In genomic region chr7:112572669-112573301, GRCh38 we compare ENCODE assay signal across 9 cellular contexts.
A peak's percentile ranks its signal among the peaks of the same experiment; 100 is the strongest.
DNase-seq lines count a peak whose midpoint lies in the region; ATAC-seq and TF ChIP-seq lines count a peak whose summit lies in the region.
"Had no signal": no experiment of that assay in that cellular context is flagged by ENCODE, and none has a peak within 500 bp of the region (broad histone marks: within the 10 kb centered on the region; RNA-seq: fewer than 3 reads in every experiment).

No MANE protein-coding gene starts in this region.

- no peak for TF ChIP-seq CTCF in VCaP (conservative IDR thresholded peaks at IDR 0.05)
- no peak for TF ChIP-seq CTCF in WERI-Rb-1 (IDR thresholded peaks at IDR 0.05; ENCODE audit: low read depth, low read length)
- TF ChIP-seq CTCF in tibial artery (IDR thresholded peaks at IDR 0.05), result no peak

- H3K27me3 ChIP-seq in mucosa of rectum (ENCODE audit: control insufficient read depth in 2 of 2, insufficient read depth in 2 of 2, low read length in 2 of 2), result no peaks in the 10 kb centered on the region
- no peaks in the 10 kb centered on the region for H3K27me3 ChIP-seq in WERI-Rb-1 (ENCODE audit: insufficient read depth, low read depth, severe bottlenecking)
- no peaks in the 10 kb centered on the region for H3K27me3 ChIP-seq in tibial artery

- H3K4me3 ChIP-seq in mucosa of rectum (ENCODE audit: low read length in 2 of 2) (peak overlapping the region in 1 of 2 donors; percentile 56), WERI-Rb-1 (ENCODE audit: low read depth, low read length) (no peak overlapping the region), tibial artery (no peak overlapping the region)

- H3K36me3 ChIP-seq in mucosa of rectum (ENCODE audit: control insufficient read depth in 2 of 2, insufficient read depth in 2 of 2, low read length in 2 of 2) (no peaks in the 10 kb centered on the region), WERI-Rb-1 (no peaks in the 10 kb centered on the region), tibial artery (no peaks in the 10 kb centered on the region)

- peak overlapping the region; percentile 97 for H3K27ac ChIP-seq in VCaP
- H3K27ac ChIP-seq in mucosa of rectum (ENCODE audit: low read depth in 2 of 2, low read length in 2 of 2), result peak overlapping the region; percentile 76
- no peak overlapping the region for H3K27ac ChIP-seq in WERI-Rb-1
- H3K27ac ChIP-seq in tibial artery, result no peak overlapping the region

- H3K9me3 ChIP-seq in mucosa of rectum (ENCODE audit: control insufficient read depth in 2 of 2, low read length in 2 of 2) (no peaks in the 10 kb centered on the region), WERI-Rb-1 (ENCODE audit: severe bottlenecking) (no peaks in the 10 kb centered on the region), tibial artery (no peaks in the 10 kb centered on the region)

- DNase-seq in DMS153 (lab: John Stamatoyannopoulos, UW) (peak; percentile 66), NCI-H1092 treated with DMSO at 0.1 percent for 48 hours (lab: John Stamatoyannopoulos, UW) (peak; percentile 72), SK-N-DZ (ENCODE audit: low spot score) (no peak), WERI-Rb-1 (no peak), tibial artery (no peak)
- DNase-seq: CD4-positive, CD25-positive, alpha-beta regulatory T cell had no signal

- no peak for ATAC-seq in HG03432 (IDR thresholded peaks at IDR 0.05; ENCODE audit: unreplicated experiment)

- H3K9ac ChIP-seq in mucosa of rectum (ENCODE audit: low read depth in 1 of 2, low read length in 2 of 2), result peak overlapping the region in 1 of 2 donors; percentile 9

- intact Hi-C loops in tibial artery (cut with DNase I; ENCODE audit: low total_unique reads), result no loop called here

- H3K4me1 ChIP-seq in mucosa of rectum (ENCODE audit: control insufficient read depth in 2 of 2, insufficient read depth in 2 of 2, low read length in 2 of 2), result peaks cover 30 to 56% of the 10 kb centered on the region in 2 donors
- H3K4me1 ChIP-seq in tibial artery, result no peaks in the 10 kb centered on the region

Comparison
In these comparisons a context has a peak if more than half of its experiments do, and no peak if none do; other contexts are left out.
1. DNase-seq: peak in DMS153 (single experiment) and NCI-H1092 treated with DMSO at 0.1 percent for 48 hours (single experiment); none in SK-N-DZ (single experiment), WERI-Rb-1 (single experiment) and tibial artery (0 of 2).
2. H3K27ac ChIP-seq: peak in VCaP (single experiment) and mucosa of rectum (2 of 2); none in WERI-Rb-1 (single experiment) and tibial artery (0 of 2).